ENCODE assay signal across 27 cellular contexts in genomic region chr6:26246553-26246952, GRCh38.
"Had no signal": no experiment of that assay in that cellular context is flagged by ENCODE, and none has a peak within 500 bp of the region (broad histone marks: within the 10 kb centered on the region; RNA-seq: fewer than 3 reads in every experiment).

No MANE protein-coding gene starts in this region.

- FAIRE-seq: frontal cortex had no signal

- ATAC-seq: activated naive CD8-positive, alpha-beta T cell treated with anti-CD3 and anti-CD28 coated beads, Interleukin-2, amount 50 U/mL, for 24 hours; activated T-cell treated with anti-CD3 and anti-CD28 coated beads, Interleukin-2, amount 50 U/mL, for 72 hours; body of pancreas; esophagus mucosa had no signal

- H3K36me3 ChIP-seq: adrenal gland had no signal

- DNase-seq: activated CD4-positive, alpha-beta memory T cell treated with anti-CD3 and anti-CD28 coated beads, Interleukin-2, amount 10 ng/mL, durations not matched to agents 7 days and 5 days; activated CD4-positive, alpha-beta T cell treated with anti-CD3 and anti-CD28 coated beads for 1 hour; activated CD4-positive, alpha-beta T cell treated with anti-CD3 and anti-CD28 coated beads for 4 hours; activated CD4-positive, alpha-beta T cell treated with anti-CD3 and anti-CD28 coated beads, Interleukin-2, amount 10 ng/mL, durations not matched to agents 7 days and 5 days; activated CD4-positive, alpha-beta T cell treated with anti-CD3 and anti-CD28 coated beads, Interleukin-2, amount 50 U/mL, for 4 hours; activated CD8-positive, alpha-beta memory T cell treated with anti-CD3 and anti-CD28 coated beads, Interleukin-2, amount 50 U/mL, for 48 hours; activated gamma-delta T cell; activated naive CD4-positive, alpha-beta T cell; activated naive CD4-positive, alpha-beta T cell treated with anti-CD3 and anti-CD28 coated beads, Interleukin-2, amount 50 U/mL, for 16 hours; activated naive CD8-positive, alpha-beta T cell treated with anti-CD3 and anti-CD28 coated beads for 36 hours; activated naive CD8-positive, alpha-beta T cell treated with anti-CD3 and anti-CD28 coated beads, Interleukin-2, amount 50 U/mL, for 24 hours; activated T-cell treated with anti-CD3 and anti-CD28 coated beads for 4 hours; activated T-cell treated with anti-CD3 and anti-CD28 coated beads, Interleukin-2, amount 50 U/mL, for 24 hours; activated T-cell treated with anti-CD3 and anti-CD28 coated beads, Interleukin-2, amount 50 U/mL, for 72 hours; adrenal gland; amygdala; aorta; body of pancreas; dorsolateral prefrontal cortex; effector memory CD4-positive, alpha-beta T cell; endodermal cell; foreskin fibroblast; head of caudate nucleus; T-helper 2 cell had no signal

- H3K4me3 ChIP-seq: adrenal gland, body of pancreas, coronary artery, dorsolateral prefrontal cortex had no signal

- H3K4me1 ChIP-seq: adrenal gland had no signal

- H3K9me3 ChIP-seq: adrenal gland, body of pancreas had no signal

- H3K27ac ChIP-seq: adrenal gland, body of pancreas, coronary artery, dorsolateral prefrontal cortex had no signal
